ENCODE assay signal across 8 cellular contexts in genomic region chr16:3610698-3611144, GRCh38. TPM values are rescaled to one million over a fixed set of nuclear protein-coding genes. Genes with fewer than 3 reads are reported as not detected.
DNase-seq lines count a peak whose midpoint lies in the region; TF ChIP-seq lines count a peak whose summit lies in the region.

No MANE protein-coding gene starts in this region.

- no peaks in the 10 kb centered on the region for H3K27me3 Mint-ChIP-seq in activated CD4-positive, alpha-beta T cell treated with anti-CD3 and anti-CD28 coated beads, Interleukin-2, amount 10 ng/mL, durations not matched to agents 24 days and 14 days

- no peak for TF ChIP-seq CTCF in fibroblast of pulmonary artery (IDR thresholded peaks at IDR 0.05; ENCODE audit: low read length, missing control alignments)

- H3K9ac ChIP-seq in SK-N-MC (ENCODE audit: insufficient read length): peak overlapping the region; percentile 91

- H3K4me3 ChIP-seq in SK-N-MC (peak overlapping the region; percentile 98), fibroblast of pulmonary artery (replicated peaks; ENCODE audit: low read depth, low read length) (peak overlapping the region; percentile 94)

- H3K9me3 ChIP-seq in SK-N-MC (ENCODE audit: low read depth, low read length): no peaks in the 10 kb centered on the region

- H3K36me3 Mint-ChIP-seq in activated CD4-positive, alpha-beta T cell treated with anti-CD3 and anti-CD28 coated beads, Interleukin-2, amount 10 ng/mL, durations not matched to agents 24 days and 14 days (ENCODE audit: low read depth): peaks cover 40% of the 10 kb centered on the region

- H3K27ac Mint-ChIP-seq in activated CD4-positive, alpha-beta T cell treated with anti-CD3 and anti-CD28 coated beads, Interleukin-2, amount 10 ng/mL, durations not matched to agents 24 days and 14 days: peak overlapping the region; percentile 79

- intact Hi-C loops in activated CD4-positive, alpha-beta T cell treated with anti-CD3 and anti-CD28 coated beads, Interleukin-2, amount 10 ng/mL, durations not matched to agents 24 days and 14 days (cut with micrococcal nuclease): loop anchor here (2.0 to 10.0 kb wide), 2 partner anchors 32 to 106 kb away; partner anchors contain the start of gene CLUAP1
- intact Hi-C loops in posterior cingulate gyrus (cut with DNase I): no loop called here

- H3K9me3 Mint-ChIP-seq in activated CD4-positive, alpha-beta T cell treated with anti-CD3 and anti-CD28 coated beads, Interleukin-2, amount 10 ng/mL, durations not matched to agents 24 days and 14 days: no peaks in the 10 kb centered on the region

- no peaks in the 10 kb centered on the region; the same call in none of the 2 replicates for H3K36me3 ChIP-seq in SK-N-MC (ENCODE audit: insufficient read depth, low read length)

- H3K4me3 Mint-ChIP-seq in activated CD4-positive, alpha-beta T cell treated with anti-CD3 and anti-CD28 coated beads, Interleukin-2, amount 10 ng/mL, durations not matched to agents 24 days and 14 days: peak overlapping the region; percentile 99

- H3K27ac ChIP-seq in SK-N-MC: no peak overlapping the region

- H3K4me1 Mint-ChIP-seq in activated CD4-positive, alpha-beta T cell treated with anti-CD3 and anti-CD28 coated beads, Interleukin-2, amount 10 ng/mL, durations not matched to agents 24 days and 14 days: peaks cover 49% of the 10 kb centered on the region

- DNase-seq in activated CD4-positive, alpha-beta T cell treated with anti-CD3 and anti-CD28 coated beads, Interleukin-2, amount 10 ng/mL, durations not matched to agents 24 days and 14 days: no peak
- no peak for DNase-seq in activated CD4-positive, alpha-beta T cell treated with anti-CD3 and anti-CD28 coated beads, Interleukin-2, amount 50 U/mL, for 4 hours
- no peak for DNase-seq in SK-N-MC (ENCODE audit: low read depth, low spot score)
- DNase-seq in fibroblast of pulmonary artery (ENCODE audit: low read depth): peak; percentile 3
- peak; percentile 8 for DNase-seq in pons (ENCODE audit: low spot score)
- no peak for DNase-seq in GDM1 (lab: John Stamatoyannopoulos, UW)
- no peak for DNase-seq in putamen (ENCODE audit: low spot score)
- no peak for DNase-seq in posterior cingulate gyrus

RNA-seq across cellular contexts. Expression of gene SLX4, which starts 0.7 kb away (rescaled TPM):
- total RNA-seq in activated CD4-positive, alpha-beta T cell treated with anti-CD3 and anti-CD28 coated beads, Interleukin-2, amount 10 ng/mL, durations not matched to agents 24 days and 14 days: 10.6 and 10.9 TPM in 2 replicates

RNA-seq across cellular contexts. Expression of gene NLRC3, which starts 33.5 kb away (rescaled TPM):
- 19.1 and 22.1 TPM in 2 replicates for total RNA-seq in activated CD4-positive, alpha-beta T cell treated with anti-CD3 and anti-CD28 coated beads, Interleukin-2, amount 10 ng/mL, durations not matched to agents 24 days and 14 days

RNA-seq across cellular contexts. Expression of gene DNASE1, which starts 43.8 kb away (rescaled TPM):
- total RNA-seq in activated CD4-positive, alpha-beta T cell treated with anti-CD3 and anti-CD28 coated beads, Interleukin-2, amount 10 ng/mL, durations not matched to agents 24 days and 14 days: 11.0 and 11.6 TPM in 2 replicates

Comparison
In these comparisons a context has a peak if more than half of its experiments do, and no peak if none do; other contexts are left out.
1. DNase-seq: peak in fibroblast of pulmonary artery (single experiment) and pons (single experiment); none in activated CD4-positive, alpha-beta T cell treated with anti-CD3 and anti-CD28 coated beads, Interleukin-2, amount 10 ng/mL, durations not matched to agents 24 days and 14 days (single experiment), activated CD4-positive, alpha-beta T cell treated with anti-CD3 and anti-CD28 coated beads, Interleukin-2, amount 50 U/mL, for 4 hours (0 of 2), SK-N-MC (single experiment), GDM1 (single experiment), putamen (single experiment) and posterior cingulate gyrus (0 of 10).